ENCODE assay signal across 31 cellular contexts in genomic region chr11:44010789-44011251, GRCh38. TPM values are rescaled to one million over a fixed set of nuclear protein-coding genes. Genes with fewer than 3 reads are reported as not detected.
DNase-seq lines count a peak whose midpoint lies in the region; ATAC-seq and TF ChIP-seq lines count a peak whose summit lies in the region.
"Had no signal": no experiment of that assay in that cellular context is flagged by ENCODE, and none has a peak within 500 bp of the region (broad histone marks: within the 10 kb centered on the region; RNA-seq: fewer than 3 reads in every experiment).

No MANE protein-coding gene starts in this region.

- DNase-seq in AG10803 (ENCODE audit: low read depth) (peak; percentile 94), HFFc6 (peak; percentile 12), fibroblast of peridontal ligament (ENCODE audit: extremely low read depth) (peak; percentile 81), stomach (no peak), islet precursor cell (no peak), GDM1 (lab: John Stamatoyannopoulos, UW) (no peak), AML-193 (lab: John Stamatoyannopoulos, UW) (no peak)
- DNase-seq: activated CD4-positive, CD25-positive, alpha-beta regulatory T cell treated with anti-CD3 and anti-CD28 coated beads, Interleukin-2, amount 50 U/mL, for 72 hours; activated CD8-positive, alpha-beta T cell treated with anti-CD3 and anti-CD28 coated beads, Interleukin-2, amount 10 ng/mL, durations not matched to agents 7 days and 5 days; activated gamma-delta T cell treated with Interleukin-2 at 50 U/mL for 16 hours; activated naive CD8-positive, alpha-beta T cell treated with anti-CD3 and anti-CD28 coated beads, Interleukin-2, amount 50 U/mL, for 24 hours; activated T-cell treated with anti-CD3 and anti-CD28 coated beads, Interleukin-2, amount 50 U/mL, for 1 hour; brain microvascular endothelial cell; Calu3; endodermal cell; GOT3; Kasumi-1; NCI-H1092; NCI-H187 treated with DMSO at 0.1 percent for 48 hours; NCI-H526 treated with DMSO at 0.1 percent for 48 hours; posterior cingulate gyrus; SJCRH30; T-cell had no signal

- H3K27ac Mint-ChIP-seq in HFFc6: peak overlapping the region; percentile 34; the same call in 1 of the 2 replicates
- H3K27ac Mint-ChIP-seq: activated CD8-positive, alpha-beta T cell treated with anti-CD3 and anti-CD28 coated beads, Interleukin-2, amount 10 ng/mL, durations not matched to agents 7 days and 5 days; activated naive CD8-positive, alpha-beta T cell treated with anti-CD3 and anti-CD28 coated beads, Interleukin-2, amount 50 U/mL, for 24 hours; CD14-positive monocyte; endodermal cell; T-cell had no signal

- H3K9me3 Mint-ChIP-seq in HFFc6: no peaks in the 10 kb centered on the region
- H3K9me3 Mint-ChIP-seq: activated naive CD8-positive, alpha-beta T cell treated with anti-CD3 and anti-CD28 coated beads, Interleukin-2, amount 50 U/mL, for 24 hours; CD14-positive monocyte; endodermal cell; T-cell had no signal

- no peaks in the 10 kb centered on the region for H3K27me3 ChIP-seq in stomach
- H3K27me3 ChIP-seq: brain microvascular endothelial cell, esophagus muscularis mucosa, Peyer's patch had no signal

- no peaks in the 10 kb centered on the region for H3K36me3 ChIP-seq in stomach
- H3K36me3 ChIP-seq: brain microvascular endothelial cell, esophagus muscularis mucosa, Peyer's patch, SJCRH30 had no signal

- H3K27me3 Mint-ChIP-seq in HFFc6 (ENCODE audit: insufficient read depth): no peaks in the 10 kb centered on the region; the same call in none of the 2 replicates
- H3K27me3 Mint-ChIP-seq: activated naive CD8-positive, alpha-beta T cell treated with anti-CD3 and anti-CD28 coated beads, Interleukin-2, amount 50 U/mL, for 24 hours had no signal

- no peaks in the 10 kb centered on the region for H3K9me3 ChIP-seq in stomach
- H3K9me3 ChIP-seq: esophagus muscularis mucosa, Peyer's patch, SJCRH30 had no signal

- H3K27ac ChIP-seq in stomach: peak overlapping the region in 4 of 5 donors; percentile 7 to 67 (median 30)
- H3K27ac ChIP-seq: brain microvascular endothelial cell, esophagus muscularis mucosa, SJCRH30 had no signal

- WGBS in stomach, 5 donors: 62 to 88% (median 80%) methylated on average over 4 of the region's 4 CpGs

- no peaks in the 10 kb centered on the region for H3K36me3 Mint-ChIP-seq in HFFc6 (ENCODE audit: low read depth)
- H3K36me3 Mint-ChIP-seq: CD14-positive monocyte, T-cell had no signal

- TF ChIP-seq CTCF in AG10803 (conservative IDR thresholded peaks at IDR 0.05; ENCODE audit: low read length) (no peak), HFFc6 (IDR thresholded peaks at IDR 0.05) (no peak), stomach (IDR thresholded peaks at IDR 0.05) (no peak)

- intact Hi-C loops in stomach (cut with DNase I; ENCODE audit: low total_unique reads): no loop called here

- no peak for ATAC-seq in GM18498 (IDR thresholded peaks at IDR 0.05; ENCODE audit: unreplicated experiment)
- ATAC-seq: activated CD8-positive, alpha-beta T cell treated with anti-CD3 and anti-CD28 coated beads, Interleukin-2, amount 10 ng/mL, durations not matched to agents 7 days and 5 days; activated naive CD8-positive, alpha-beta T cell treated with anti-CD3 and anti-CD28 coated beads, Interleukin-2, amount 50 U/mL, for 24 hours; T-cell had no signal

- peaks cover 0 to 5% (median under 1%) of the 10 kb centered on the region in 4 donors for H3K4me1 ChIP-seq in stomach
- H3K4me1 ChIP-seq: Peyer's patch had no signal

- TF ChIP-seq POLR2A in stomach (IDR thresholded peaks at IDR 0.05): no peak

- peaks cover 58% of the 10 kb centered on the region for H3K4me1 Mint-ChIP-seq in HFFc6 (ENCODE audit: low read depth)
- H3K4me1 Mint-ChIP-seq: activated naive CD8-positive, alpha-beta T cell treated with anti-CD3 and anti-CD28 coated beads, Interleukin-2, amount 50 U/mL, for 24 hours; CD14-positive monocyte; endodermal cell; T-cell had no signal

- no peak overlapping the region for H3K4me3 ChIP-seq in AG10803 (ENCODE audit: low read length)
- H3K4me3 ChIP-seq in stomach: no peak overlapping the region
- H3K4me3 ChIP-seq: esophagus muscularis mucosa, Peyer's patch, SJCRH30 had no signal

- peak overlapping the region; percentile 16; the same call in 1 of the 2 replicates for H3K4me3 Mint-ChIP-seq in HFFc6
- H3K4me3 Mint-ChIP-seq: activated CD8-positive, alpha-beta T cell treated with anti-CD3 and anti-CD28 coated beads, Interleukin-2, amount 10 ng/mL, durations not matched to agents 7 days and 5 days; activated naive CD8-positive, alpha-beta T cell treated with anti-CD3 and anti-CD28 coated beads, Interleukin-2, amount 50 U/mL, for 24 hours; endodermal cell; T-cell had no signal

- no peak for TF ChIP-seq EP300 in stomach (IDR thresholded peaks at IDR 0.05)

RNA-seq across cellular contexts. Expression of gene ACCSL, which starts 37.0 kb away (rescaled TPM):
- not detected for total RNA-seq in HFFc6 (2021; fragmentation: NEBNext Ultra II Directional; extraction: Animal tissue kit (Norgen Biotek cat#: 25700))
- not detected for total RNA-seq in stomach
- polyA plus RNA-seq in stomach: not detected
- total RNA-seq: activated CD8-positive, alpha-beta T cell treated with anti-CD3 and anti-CD28 coated beads, Interleukin-2, amount 10 ng/mL, durations not matched to agents 7 days and 5 days; Calu3; Daoy; endodermal cell; esophagus muscularis mucosa; glomerular endothelial cell; Peyer's patch; SJCRH30; T-cell had no signal
- polyA plus RNA-seq: CD14-positive monocyte, liver, neural cell had no signal

RNA-seq across cellular contexts. Expression of gene ACCS, which starts 55.2 kb away (rescaled TPM):
- total RNA-seq in HFFc6 (2021; fragmentation: NEBNext Ultra II Directional; extraction: Animal tissue kit (Norgen Biotek cat#: 25700)): 1 to 10 TPM; 3.9 to 5.4 (median 4.8) TPM
- 10 to 100 TPM; 21.7 to 71.1 (median 34.4) TPM for total RNA-seq in stomach
- 10 to 100 TPM; 14.7 to 17.4 (median 16.3) TPM for polyA plus RNA-seq in stomach
- polyA plus RNA-seq: neural cell had no signal

Comparison
In these comparisons a context has a peak if more than half of its experiments do, and no peak if none do; other contexts are left out.
1. DNase-seq: peak in AG10803 (single experiment), HFFc6 (single experiment) and fibroblast of peridontal ligament (single experiment); none in stomach (single experiment), islet precursor cell (single experiment), GDM1 (single experiment) and AML-193 (0 of 2).